Comparison of ENCODE assay signal across 9 cellular contexts in the genomic region with DNA sequence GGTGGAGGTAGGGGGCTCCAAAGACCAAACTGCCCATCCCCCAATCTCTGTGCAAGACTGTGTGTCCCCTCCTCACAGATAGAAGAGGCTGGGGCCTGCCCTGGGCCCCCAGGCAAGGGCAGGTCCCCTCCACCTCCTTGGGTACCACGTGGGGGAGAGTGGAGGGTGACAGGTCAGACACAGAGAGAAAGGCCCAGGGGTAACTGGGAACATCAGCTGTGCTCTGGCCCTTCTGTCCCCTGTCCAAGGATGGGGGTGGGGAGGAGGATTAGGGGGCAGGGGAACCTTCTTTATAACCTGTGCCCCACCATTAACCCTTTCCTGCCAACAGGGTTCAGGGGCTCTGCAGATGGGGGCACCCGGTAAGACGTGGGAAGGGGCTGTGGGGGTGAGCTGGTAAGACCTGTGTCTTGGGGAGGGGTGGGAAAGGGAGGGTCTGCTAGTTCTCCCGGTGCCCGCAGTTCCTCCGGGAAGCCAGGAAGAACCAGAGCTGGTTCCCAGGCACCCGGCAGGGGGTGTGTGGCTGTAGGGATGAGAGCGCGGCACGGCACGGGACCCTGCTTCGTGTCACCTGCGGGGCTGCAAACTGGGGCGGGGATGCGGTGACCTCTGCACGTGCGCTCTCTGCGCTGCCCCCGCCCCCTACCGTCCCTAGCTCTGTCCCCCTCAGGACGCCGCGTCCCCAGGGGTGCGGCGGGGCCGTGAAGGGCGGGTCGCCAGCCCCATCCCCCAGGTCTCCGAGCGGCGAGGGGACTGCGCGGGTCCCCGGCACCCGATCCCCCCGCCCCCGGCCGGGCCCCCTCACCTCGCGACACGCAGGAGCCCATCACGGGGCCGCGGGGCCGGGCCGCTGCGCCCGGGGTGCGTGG. TPM values are rescaled to one million over a fixed set of nuclear protein-coding genes. Genes with fewer than 3 reads are reported as not detected.
DNase-seq lines count a peak whose midpoint lies in the region; ATAC-seq and TF ChIP-seq lines count a peak whose summit lies in the region.
"Had no signal": no experiment of that assay in that cellular context is flagged by ENCODE, and none has a peak within 500 bp of the region (broad histone marks: within the 10 kb centered on the region; RNA-seq: fewer than 3 reads in every experiment).

No MANE protein-coding gene starts in this region.

- peak; percentile 53 for TF ChIP-seq CTCF in AG04449 (IDR thresholded peaks at IDR 0.05; ENCODE audit: insufficient read depth, low read length, missing control alignments)

- peak overlapping the region; percentile 47 for H3K4me3 Mint-ChIP-seq in memory B cell
- peak overlapping the region in 3 of 8 donors; percentile 17 to 63 (median 39) for H3K4me3 Mint-ChIP-seq in CD4-positive, alpha-beta memory T cell

- H3K36me3 ChIP-seq in HAP-1 (replicated peaks) = no peaks in the 10 kb centered on the region
- no peaks in the 10 kb centered on the region for H3K36me3 ChIP-seq in CD4-positive, alpha-beta memory T cell (ENCODE audit: insufficient read depth, low read length)

- ATAC-seq in memory B cell (ENCODE audit: low read depth) (peak; percentile 15), GM19328 (IDR thresholded peaks at IDR 0.05; ENCODE audit: unreplicated experiment) (no peak), GM18868 (IDR thresholded peaks at IDR 0.05; ENCODE audit: unreplicated experiment) (no peak)

- DNase-seq in AG04449 (ENCODE audit: low read depth, low spot score) (no peak), HAP-1 (ENCODE audit: low spot score in 2 of 2) (peak in 1 of 2 experiments; percentile 61), memory B cell (ENCODE audit: low spot score in 2 of 2) (no peak)
- no peak for DNase-seq in CD4-positive, alpha-beta memory T cell
- no peak for DNase-seq in activated effector memory CD4-positive, alpha-beta T cell treated with Interleukin-2 at 50 U/mL for 16 hours

- H3K27ac ChIP-seq in angular gyrus (ENCODE audit: low read depth, low read length) = peak overlapping the region; percentile 56
- no peak overlapping the region for H3K27ac ChIP-seq in CD4-positive, alpha-beta memory T cell (ENCODE audit: low read depth, low read length)

- peak overlapping the region; percentile 52 for H3K4me3 ChIP-seq in AG04449 (ENCODE audit: low read depth, low read length)
- H3K4me3 ChIP-seq in HAP-1 = peak overlapping the region; percentile 35
- H3K4me3 ChIP-seq in CD4-positive, alpha-beta memory T cell (ENCODE audit: low read length in 2 of 2) = peak overlapping the region in 1 of 2 donors; percentile 24

- H3K9me3 ChIP-seq in HAP-1 = no peaks in the 10 kb centered on the region
- no peaks in the 10 kb centered on the region for H3K9me3 ChIP-seq in CD4-positive, alpha-beta memory T cell (ENCODE audit: control insufficient read depth in 1 of 2, low read length in 2 of 2)

- CTCF ChIA-PET in AG04449 (lab: Yijun Ruan, JAX) = interaction anchor here (0.6 to 22.9 kb wide), 33 partner anchors 4 to 292 kb away, joined by 3 to 1006 read pairs (median 4); partner anchors contain the start of genes CPLANE2, FAM131C, FBXO42 and HSPB7
- CTCF ChIA-PET in CD4-positive, alpha-beta memory T cell (lab: Charles Lee; ENCODE audit: partially characterized antibody) = interaction anchor here (0.5 to 13.2 kb wide), 8 partner anchors 10 to 229 kb away, joined by 3 to 387 read pairs (median 4); partner anchors contain the start of gene CPLANE2

- POLR2A ChIA-PET in AG04449 (lab: Yijun Ruan, JAX) = no interaction called here
- POLR2A ChIA-PET in CD4-positive, alpha-beta memory T cell (lab: Charles Lee; ENCODE audit: partially characterized antibody) = interaction anchor here (0.6 kb wide), 1 partner anchor 61 kb away, joined by 3 read pairs; no protein-coding TSS in a partner anchor

- peaks cover 16% of the 10 kb centered on the region for H3K27me3 Mint-ChIP-seq in memory B cell
- H3K27me3 Mint-ChIP-seq in CD4-positive, alpha-beta memory T cell = peaks cover 5 to 11% of the 10 kb centered on the region in 2 donors

- no peaks in the 10 kb centered on the region for H3K36me3 Mint-ChIP-seq in memory B cell
- no peaks in the 10 kb centered on the region for H3K36me3 Mint-ChIP-seq in CD4-positive, alpha-beta memory T cell

- peaks cover 11% of the 10 kb centered on the region for H3K4me1 Mint-ChIP-seq in memory B cell
- peaks cover 14 to 44% (median 27%) of the 10 kb centered on the region in 4 donors for H3K4me1 Mint-ChIP-seq in CD4-positive, alpha-beta memory T cell

- in situ Hi-C loops in HAP-1 (cut with MboI; ENCODE audit: low sequenced_read_pairs) = loop anchor here (10.0 kb wide), 1 partner anchor 292 kb away; the partner anchor contains the start of gene SZRD1

- H3K9me3 Mint-ChIP-seq in memory B cell = no peaks in the 10 kb centered on the region
- no peaks in the 10 kb centered on the region for H3K9me3 Mint-ChIP-seq in CD4-positive, alpha-beta memory T cell

- H3K27me3 ChIP-seq in HAP-1 (ENCODE audit: low read depth) = no peaks in the 10 kb centered on the region
- peaks cover 7% of the 10 kb centered on the region for H3K27me3 ChIP-seq in CD4-positive, alpha-beta memory T cell (ENCODE audit: insufficient read depth, low read length)

- H3K4me1 ChIP-seq in HAP-1 = peaks cover 5% of the 10 kb centered on the region
- H3K4me1 ChIP-seq in CD4-positive, alpha-beta memory T cell (ENCODE audit: insufficient read depth, low read length) = peaks cover 27% of the 10 kb centered on the region

- intact Hi-C loops in CD4-positive, alpha-beta memory T cell (cut with micrococcal nuclease) = no loop called here

- no peak overlapping the region for H3K27ac Mint-ChIP-seq in memory B cell
- H3K27ac Mint-ChIP-seq in CD4-positive, alpha-beta memory T cell = no peak overlapping the region

RNA-seq across cellular contexts. Expression of gene FAM131C, which starts 0.6 kb away (rescaled TPM):
- total RNA-seq in CD4-positive, alpha-beta memory T cell = not detected
- under 1 TPM in 1 of 2 donors, not detected in 1; 0.11 TPM for polyA plus RNA-seq in CD4-positive, alpha-beta memory T cell

RNA-seq across cellular contexts. Expression of gene CLCNKB, which starts 29.3 kb away (rescaled TPM):
- not detected for total RNA-seq in CD4-positive, alpha-beta memory T cell
- not detected for polyA plus RNA-seq in CD4-positive, alpha-beta memory T cell

RNA-seq across cellular contexts. Expression of gene CLCNKA, which starts 51.0 kb away (rescaled TPM):
- total RNA-seq in CD4-positive, alpha-beta memory T cell = not detected
- polyA plus RNA-seq in CD4-positive, alpha-beta memory T cell = not detected
- total RNA-seq: SK-MEL-5 had no signal

RNA-seq across cellular contexts. Expression of gene HSPB7, which starts 55.0 kb away (rescaled TPM):
- not detected for total RNA-seq in CD4-positive, alpha-beta memory T cell
- not detected for polyA plus RNA-seq in CD4-positive, alpha-beta memory T cell
